8 cellular contexts compared by ENCODE assay signal in genomic region chr13:82905071-82905470, GRCh38.
"Had no signal": no experiment of that assay in that cellular context is flagged by ENCODE, and none has a peak within 500 bp of the region (broad histone marks: within the 10 kb centered on the region; RNA-seq: fewer than 3 reads in every experiment).

No MANE protein-coding gene starts in this region.

- H3K4me3 ChIP-seq: GM23248, HAP-1 had no signal

- ATAC-seq: HCT116 had no signal

- DNase-seq: GM23248, GOT3, H7, HFFc6, IMR-90 had no signal

- H3K9me3 Mint-ChIP-seq: HFFc6 had no signal

- H3K27ac Mint-ChIP-seq: HFFc6 had no signal

- H3K4me3 Mint-ChIP-seq: HFFc6 had no signal

- FAIRE-seq: HTR-8/SVneo had no signal

- H3K36me3 ChIP-seq: HAP-1 had no signal
